ENCODE assay signal across 14 cellular contexts in genomic region chr2:174939046-174939445, GRCh38.
DNase-seq lines count a peak whose midpoint lies in the region; ATAC-seq and TF ChIP-seq lines count a peak whose summit lies in the region.
"Had no signal": no experiment of that assay in that cellular context is flagged by ENCODE, and none has a peak within 500 bp of the region (broad histone marks: within the 10 kb centered on the region; RNA-seq: fewer than 3 reads in every experiment).

No MANE protein-coding gene starts in this region.

- POLR2A ChIA-PET in A673 (lab: Charles Lee; ENCODE audit: low non-redundant PET), result no interaction called here

- 89% methylated on average over 1 of the region's 1 CpG for WGBS in tibial nerve, 2 donors
- WGBS in spleen, 5 donors, result 84 to 97% (median 92%) methylated on average over 1 of the region's 1 CpG

- DNase-seq in EL, result peak; percentile 76
- DNase-seq in NCI-H1436 (lab: John Stamatoyannopoulos, UW), result peak; percentile 12
- peak; percentile 55 for DNase-seq in astrocyte of the cerebellum (ENCODE audit: low read depth)
- DNase-seq in kidney epithelial cell (ENCODE audit: low read depth), result peak; percentile 51
- no peak for DNase-seq in left lung
- DNase-seq in tibial nerve (ENCODE audit: low spot score in 2 of 2), result no peak
- DNase-seq in A673 (ENCODE audit: low spot score), result no peak
- no peak for DNase-seq in spleen
- DNase-seq: activated effector memory CD4-positive, alpha-beta T cell treated with anti-CD3 and anti-CD28 coated beads, Interleukin-2, amount 50 U/mL, for 16 hours; caudate nucleus; lower lobe of right lung; NCI-H1105; NCI-H524 treated with DMSO at 0.1 percent for 48 hours; stimulated activated naive CD8-positive, alpha-beta T cell treated with anti-CD3 and anti-CD28 coated beads, Interleukin-15, amount 100 ng/mL, for 72 hours had no signal

- H3K36me3 ChIP-seq in kidney epithelial cell (ENCODE audit: control insufficient read depth, insufficient read depth, low read length) (no peaks in the 10 kb centered on the region), left lung (no peaks in the 10 kb centered on the region), tibial nerve (peaks cover 0 to 6% (median 0%) of the 10 kb centered on the region in 3 donors), A673 (ENCODE audit: insufficient read depth, low read length, poor library complexity, severe bottlenecking) (no peaks in the 10 kb centered on the region), spleen (no peaks in the 10 kb centered on the region)
- H3K36me3 ChIP-seq: lower lobe of right lung had no signal

- no peak overlapping the region for H3K27ac ChIP-seq in left lung
- H3K27ac ChIP-seq in tibial nerve, result no peak overlapping the region
- no peak overlapping the region for H3K27ac ChIP-seq in A673 (ENCODE audit: low read depth, low read length, poor library complexity, severe bottlenecking)
- H3K27ac ChIP-seq in spleen, result no peak overlapping the region
- H3K27ac ChIP-seq: lower lobe of right lung had no signal

- TF ChIP-seq EP300 in tibial nerve (IDR thresholded peaks at IDR 0.05), result no peak

- no peak for ATAC-seq in left lung
- ATAC-seq: lower lobe of right lung; stimulated activated naive CD8-positive, alpha-beta T cell treated with anti-CD3 and anti-CD28 coated beads, Interleukin-15, amount 100 ng/mL, for 72 hours had no signal

- H3K4me1 ChIP-seq in left lung (no peaks in the 10 kb centered on the region), tibial nerve (no peaks in the 10 kb centered on the region), A673 (ENCODE audit: insufficient read depth, low read length, poor library complexity, severe bottlenecking) (no peaks in the 10 kb centered on the region), spleen (no peaks in the 10 kb centered on the region)
- H3K4me1 ChIP-seq: lower lobe of right lung had no signal

- no peak overlapping the region for H3K4me3 ChIP-seq in astrocyte of the cerebellum (ENCODE audit: low read depth, low read length)
- H3K4me3 ChIP-seq in kidney epithelial cell (ENCODE audit: low read depth, low read length), result no peak overlapping the region
- no peak overlapping the region for H3K4me3 ChIP-seq in left lung
- no peak overlapping the region for H3K4me3 ChIP-seq in tibial nerve
- no peak overlapping the region for H3K4me3 ChIP-seq in A673 (ENCODE audit: low read depth, low read length, poor library complexity, severe bottlenecking)
- no peak overlapping the region for H3K4me3 ChIP-seq in spleen
- H3K4me3 ChIP-seq: lower lobe of right lung had no signal

- intact Hi-C loops in left lung (cut with DNase I), result no loop called here
- intact Hi-C loops in A673 (cut with micrococcal nuclease; ENCODE audit: unreplicated experiment), result no loop called here
- intact Hi-C loops in spleen (cut with DNase I; ENCODE audit: low total_unique reads), result no loop called here

- TF ChIP-seq CTCF in astrocyte of the cerebellum (IDR thresholded peaks at IDR 0.05; ENCODE audit: low read depth, low read length, missing control alignments), result no peak
- TF ChIP-seq CTCF in kidney epithelial cell (IDR thresholded peaks at IDR 0.05; ENCODE audit: insufficient read depth, low read length, poor library complexity, severe bottlenecking), result no peak
- TF ChIP-seq CTCF in left lung (IDR thresholded peaks at IDR 0.05), result no peak
- TF ChIP-seq CTCF in tibial nerve (IDR thresholded peaks at IDR 0.05), result no peak
- TF ChIP-seq CTCF in A673 (conservative IDR thresholded peaks at IDR 0.05; ENCODE audit: low read depth, low read length), result no peak
- TF ChIP-seq CTCF in spleen (IDR thresholded peaks at IDR 0.05 in 8 of 11, conservative IDR thresholded peaks at IDR 0.05 in 3 of 11), result no peak

- BruUV-seq in A673 (replicated peaks; lab: Mats Ljungman, UMichigan), result no TSS peak

- TF ChIP-seq POLR2A in tibial nerve (IDR thresholded peaks at IDR 0.05), result no peak
- TF ChIP-seq POLR2A in spleen (IDR thresholded peaks at IDR 0.05), result no peak

- CTCF ChIA-PET in A673 (lab: Charles Lee), result no interaction called here

- H3K27me3 ChIP-seq in kidney epithelial cell (ENCODE audit: control insufficient read depth, insufficient read depth, low read length) (no peaks in the 10 kb centered on the region), left lung (no peaks in the 10 kb centered on the region), tibial nerve (no peaks in the 10 kb centered on the region), A673 (replicated peaks; ENCODE audit: insufficient read depth, low read depth, low read length, poor library complexity) (no peaks in the 10 kb centered on the region), spleen (replicated peaks in 1 of 7) (no peaks in the 10 kb centered on the region)

- H3K9me3 ChIP-seq in left lung, result peaks cover 0 to 2% of the 10 kb centered on the region in 2 donors
- peaks cover 0 to 6% (median 0%) of the 10 kb centered on the region in 4 donors for H3K9me3 ChIP-seq in tibial nerve
- no peaks in the 10 kb centered on the region for H3K9me3 ChIP-seq in A673 (ENCODE audit: low read depth, low read length, poor library complexity, severe bottlenecking)
- peaks cover 0 to 5% (median 1%) of the 10 kb centered on the region in 8 donors for H3K9me3 ChIP-seq in spleen
- H3K9me3 ChIP-seq: lower lobe of right lung had no signal

- in situ Hi-C loops in astrocyte of the cerebellum (cut with HindIII; ENCODE audit: low sequenced_read_pairs), result no loop called here

Comparison
In these comparisons a context has a peak if more than half of its experiments do, and no peak if none do; other contexts are left out.
1. DNase-seq: peak in EL (single experiment), NCI-H1436 (single experiment), astrocyte of the cerebellum (single experiment) and kidney epithelial cell (single experiment); none in left lung (0 of 2), tibial nerve (0 of 2), A673 (single experiment) and spleen (single experiment).